1 cellular context compared by ENCODE assay signal in genomic region chr6:155248021-155249001, GRCh38.
TF ChIP-seq lines count a peak whose summit lies in the region.

No MANE protein-coding gene starts in this region.

TF ChIP-seq in HepG2, 621 proteins besides CTCF, POLR2A, EP300 and RAD21 (continued from another document):
- TF ChIP-seq ZNF687 (CRISPR knock-in tag; IDR thresholded peaks at IDR 0.05) (peak; percentile 32; the same call in 1 of the 2 replicates), RBM22 (optimal IDR thresholded peaks at IDR 0.05; ENCODE audit: low read length) (peak; percentile 93), GFI1 (CRISPR knock-in tag; IDR thresholded peaks at IDR 0.05; ENCODE audit: borderline replicate concordance) (peak; percentile 50; the same call in 1 of the 2 replicates), ZNF263 (CRISPR knock-in tag; IDR thresholded peaks at IDR 0.05) (no peak), PAF1 (CRISPR knock-in tag; IDR thresholded peaks at IDR 0.05) (peak; percentile 43; the same call in 1 of the 2 replicates), MLXIP (CRISPR knock-in tag; IDR thresholded peaks at IDR 0.05; ENCODE audit: borderline replicate concordance) (no peak), AGO2 (optimal IDR thresholded peaks at IDR 0.05; ENCODE audit: low read depth, low read length) (peak; percentile 98), STAG1 (CRISPR knock-in tag; IDR thresholded peaks at IDR 0.05) (peak; percentile 59), ZNF614 (CRISPR knock-in tag; IDR thresholded peaks at IDR 0.05; ENCODE audit: borderline replicate concordance) (0 out of 2 replicates have a peak, but pooled peaks have one; percentile 18), DNMT1 (CRISPR knock-in tag; IDR thresholded peaks at IDR 0.05) (0 out of 2 replicates have a peak, but pooled peaks have one; percentile 75), ZNF280D (CRISPR knock-in tag; IDR thresholded peaks at IDR 0.05) (0 out of 2 replicates have a peak, but pooled peaks have one; percentile 23), RFX3 (CRISPR knock-in tag; IDR thresholded peaks at IDR 0.05) (no peak)
